In genomic region chr19:41959056-41960053, GRCh38 we compare ENCODE assay signal across 1 cellular context.
TF ChIP-seq lines count a peak whose summit lies in the region.

Gene RABAC1 (minus strand): TSS chr19:41959321. CDS start chr19:41959292, 29 bp downstream.

TF ChIP-seq in HepG2, 621 proteins besides CTCF, POLR2A, EP300 and RAD21 (continued from another document and continues in another):
- TF ChIP-seq ZNF18 (CRISPR knock-in tag; IDR thresholded peaks at IDR 0.05; ENCODE audit: insufficient replicate concordance) (no peak), KLF13 (CRISPR knock-in tag; IDR thresholded peaks at IDR 0.05) (no peak), ZSCAN12 (CRISPR knock-in tag; IDR thresholded peaks at IDR 0.05) (no peak), CCAR2 (optimal IDR thresholded peaks at IDR 0.05; ENCODE audit: low read depth, low read length) (no peak), ZNF496 (CRISPR knock-in tag; IDR thresholded peaks at IDR 0.05; ENCODE audit: insufficient replicate concordance) (no peak), AGO2 (optimal IDR thresholded peaks at IDR 0.05; ENCODE audit: low read depth, low read length) (peak; percentile 4), ZNF879 (CRISPR knock-in tag; IDR thresholded peaks at IDR 0.05) (no peak), DPF2 (CRISPR knock-in tag; IDR thresholded peaks at IDR 0.05; ENCODE audit: borderline replicate concordance, low read depth) (no peak), ARNT (IDR thresholded peaks at IDR 0.05) (no peak), MBD4 (IDR thresholded peaks at IDR 0.05; ENCODE audit: borderline replicate concordance, low read length) (no peak), ZNF44 (CRISPR knock-in tag; IDR thresholded peaks at IDR 0.05) (no peak), ZNF207 (IDR thresholded peaks at IDR 0.05; ENCODE audit: borderline replicate concordance) (no peak), FOXA3 (CRISPR knock-in tag; IDR thresholded peaks at IDR 0.05) (no peak), ZNF33A (CRISPR knock-in tag; IDR thresholded peaks at IDR 0.05; ENCODE audit: borderline replicate concordance) (no peak), LBX2 (CRISPR knock-in tag; IDR thresholded peaks at IDR 0.05; ENCODE audit: borderline replicate concordance) (no peak), CBX5 (CRISPR knock-in tag; IDR thresholded peaks at IDR 0.05; ENCODE audit: borderline replicate concordance) (no peak), ELF3 (CRISPR knock-in tag; IDR thresholded peaks at IDR 0.05) (no peak), DZIP1 (CRISPR knock-in tag; IDR thresholded peaks at IDR 0.05) (no peak), NONO (IDR thresholded peaks at IDR 0.05) (no peak), NONO (CRISPR knock-in tag; conservative IDR thresholded peaks at IDR 0.05) (0 out of 2 replicates have a peak, but pooled peaks have one; percentile 31), PRDM10 (CRISPR knock-in tag; IDR thresholded peaks at IDR 0.05; ENCODE audit: low read depth) (no peak), RARG (CRISPR knock-in tag; IDR thresholded peaks at IDR 0.05; ENCODE audit: low read depth) (no peak), RFX5 (IDR thresholded peaks at IDR 0.05; ENCODE audit: low read depth, low read length) (no peak), ZBTB40 (IDR thresholded peaks at IDR 0.05) (no peak), ZBTB40 (CRISPR knock-in tag; IDR thresholded peaks at IDR 0.05) (no peak; the same call in 1 of the 2 replicates), ZFP62 (CRISPR knock-in tag; IDR thresholded peaks at IDR 0.05) (peak; percentile 93; the same call in 1 of the 2 replicates), ZNF253 (CRISPR knock-in tag; IDR thresholded peaks at IDR 0.05; ENCODE audit: borderline replicate concordance) (no peak), SIX4 (CRISPR knock-in tag; IDR thresholded peaks at IDR 0.05) (no peak), ZNF546 (CRISPR knock-in tag; conservative IDR thresholded peaks at IDR 0.05) (no peak), ZNF335 (CRISPR knock-in tag; IDR thresholded peaks at IDR 0.05) (peak; percentile 88), SALL2 (CRISPR knock-in tag; IDR thresholded peaks at IDR 0.05) (no peak), DBP (CRISPR knock-in tag; IDR thresholded peaks at IDR 0.05; ENCODE audit: not compliant biosample characterization) (no peak), SKIL (CRISPR knock-in tag; IDR thresholded peaks at IDR 0.05; ENCODE audit: borderline replicate concordance) (no peak), ZNF264 (CRISPR knock-in tag; IDR thresholded peaks at IDR 0.05) (no peak), MTA1 (CRISPR knock-in tag; IDR thresholded peaks at IDR 0.05; ENCODE audit: borderline replicate concordance) (no peak), E2F5 (CRISPR knock-in tag; conservative IDR thresholded peaks at IDR 0.05) (no peak), JUN (CRISPR knock-in tag; IDR thresholded peaks at IDR 0.05) (no peak)
